ENCODE assay signal across 9 cellular contexts in the genomic region with DNA sequence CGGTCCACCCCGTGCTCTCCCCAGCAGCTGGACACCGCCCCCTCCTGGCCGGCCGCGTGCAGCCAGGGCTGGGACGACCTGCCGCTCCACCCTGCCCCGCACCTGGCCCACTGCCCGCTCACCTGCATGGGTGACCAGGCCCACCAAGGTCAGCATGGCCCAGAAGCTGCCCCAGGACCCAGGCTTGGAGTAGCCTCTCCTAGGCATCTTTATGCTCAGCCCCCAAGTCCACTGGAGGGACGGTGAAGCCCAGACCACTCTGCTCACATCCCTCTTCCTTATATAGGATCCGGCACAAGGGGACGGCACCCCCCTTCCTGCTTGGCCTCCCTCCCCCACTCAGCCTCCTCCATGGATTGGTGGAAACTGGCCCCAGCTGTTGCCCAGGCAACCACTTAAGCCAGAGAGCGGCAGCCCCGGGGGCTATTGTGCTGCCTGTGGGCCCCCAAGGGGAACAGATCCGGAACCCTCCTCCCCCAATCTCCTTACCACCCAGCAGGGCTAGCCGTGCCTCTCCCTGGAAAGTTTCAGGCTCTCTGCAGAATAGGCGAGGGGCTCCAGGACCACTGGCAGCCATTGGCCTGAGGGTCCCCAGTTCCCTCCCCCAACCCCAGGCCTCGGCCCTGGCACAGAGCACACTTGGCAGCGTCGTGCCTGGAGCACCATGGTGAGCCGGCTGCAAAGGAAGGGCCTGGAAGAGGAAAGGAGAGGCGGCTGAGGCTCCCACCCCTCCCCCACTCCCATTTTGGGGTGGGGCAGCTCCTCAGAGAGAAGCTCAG. TPM values are rescaled to one million over a fixed set of nuclear protein-coding genes. Genes with fewer than 3 reads are reported as not detected.
DNase-seq lines count a peak whose midpoint lies in the region; ATAC-seq, FAIRE-seq and TF ChIP-seq lines count a peak whose summit lies in the region.
"Had no signal": no experiment of that assay in that cellular context is flagged by ENCODE, and none has a peak within 500 bp of the region (broad histone marks: within the 10 kb centered on the region; RNA-seq: fewer than 3 reads in every experiment).

A gene with protein sequence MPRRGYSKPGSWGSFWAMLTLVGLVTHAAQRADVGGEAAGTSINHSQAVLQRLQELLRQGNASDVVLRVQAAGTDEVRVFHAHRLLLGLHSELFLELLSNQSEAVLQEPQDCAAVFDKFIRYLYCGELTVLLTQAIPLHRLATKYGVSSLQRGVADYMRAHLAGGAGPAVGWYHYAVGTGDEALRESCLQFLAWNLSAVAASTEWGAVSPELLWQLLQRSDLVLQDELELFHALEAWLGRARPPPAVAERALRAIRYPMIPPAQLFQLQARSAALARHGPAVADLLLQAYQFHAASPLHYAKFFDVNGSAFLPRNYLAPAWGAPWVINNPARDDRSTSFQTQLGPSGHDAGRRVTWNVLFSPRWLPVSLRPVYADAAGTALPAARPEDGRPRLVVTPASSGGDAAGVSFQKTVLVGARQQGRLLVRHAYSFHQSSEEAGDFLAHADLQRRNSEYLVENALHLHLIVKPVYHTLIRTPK (minus strand): TSS at position 256 of the 779 bp plus-strand sequence. CDS start 49 bp downstream, at position 207.

- TF ChIP-seq POLR2A in sigmoid colon (IDR thresholded peaks at IDR 0.05), result no peak
- TF ChIP-seq POLR2A in GM12892 (IDR thresholded peaks at IDR 0.05; ENCODE audit: low read depth, low read length), result no peak

- H3K4me1 ChIP-seq in hepatocyte (ENCODE audit: insufficient read depth), result no peaks in the 10 kb centered on the region
- peaks cover 0 to 17% (median 6%) of the 10 kb centered on the region in 4 donors for H3K4me1 ChIP-seq in sigmoid colon

- no peaks in the 10 kb centered on the region for H3K36me3 ChIP-seq in hepatocyte (replicated peaks; ENCODE audit: insufficient read depth, low read depth)
- no peaks in the 10 kb centered on the region for H3K36me3 ChIP-seq in sigmoid colon

- no peak within 1 kb of the TSS for H2AFZ ChIP-seq in hepatocyte

- no peaks in the 10 kb centered on the region for H3K79me2 ChIP-seq in hepatocyte

- peak; percentile 72 for TF ChIP-seq CTCF in hepatocyte (IDR thresholded peaks at IDR 0.05; ENCODE audit: poor library complexity)
- TF ChIP-seq CTCF in sigmoid colon (IDR thresholded peaks at IDR 0.05), result peak; percentile 20 to 63 (median 46)

- no peak for FAIRE-seq in GM12892 (lab: Jason Lieb, UNC)

- no peak within 1 kb of the TSS for H3K4me3 Mint-ChIP-seq in activated naive CD8-positive, alpha-beta T cell treated with anti-CD3 and anti-CD28 coated beads for 36 hours
- H3K4me3 Mint-ChIP-seq: CD8-positive, alpha-beta T cell had no signal

- no peak for TF ChIP-seq EP300 in sigmoid colon (IDR thresholded peaks at IDR 0.05)

- no peaks in the 10 kb centered on the region for H3K9me3 Mint-ChIP-seq in activated naive CD8-positive, alpha-beta T cell treated with anti-CD3 and anti-CD28 coated beads for 36 hours
- H3K9me3 Mint-ChIP-seq: CD8-positive, alpha-beta T cell had no signal

- DNase-seq in NCI-H146 (lab: John Stamatoyannopoulos, UW) (peak; percentile 33), NCI-H146 treated with DMSO at 0.1 percent for 48 hours (lab: John Stamatoyannopoulos, UW; ENCODE audit: unreplicated experiment) (no peak), NCI-H345 (lab: John Stamatoyannopoulos, UW) (peak; percentile 94), hepatocyte (ENCODE audit: low spot score) (peak; percentile 71), sigmoid colon (no peak), GM12892 (ENCODE audit: insufficient read length) (no peak)
- DNase-seq in activated naive CD8-positive, alpha-beta T cell treated with anti-CD3 and anti-CD28 coated beads for 36 hours, result peak; percentile 50

- intact Hi-C loops in sigmoid colon (cut with DNase I), result loop anchor here (2.0 kb wide), 1 partner anchor 151 kb away; no protein-coding TSS in a partner anchor

- H3K4me1 Mint-ChIP-seq in activated naive CD8-positive, alpha-beta T cell treated with anti-CD3 and anti-CD28 coated beads for 36 hours, result no peaks in the 10 kb centered on the region

- no peak within 1 kb of the TSS for H3K4me3 ChIP-seq in hepatocyte
- no peak within 1 kb of the TSS for H3K4me3 ChIP-seq in sigmoid colon

- no peak within 1 kb of the TSS for H3K27ac Mint-ChIP-seq in activated naive CD8-positive, alpha-beta T cell treated with anti-CD3 and anti-CD28 coated beads for 36 hours
- H3K27ac Mint-ChIP-seq: CD8-positive, alpha-beta T cell had no signal

- no peaks in the 10 kb centered on the region for H3K9me2 ChIP-seq in hepatocyte (replicated peaks; ENCODE audit: insufficient read depth)

- no peak within 1 kb of the TSS for H3K4me2 ChIP-seq in hepatocyte

- peaks cover 30% of the 10 kb centered on the region for H3K27me3 Mint-ChIP-seq in activated naive CD8-positive, alpha-beta T cell treated with anti-CD3 and anti-CD28 coated beads for 36 hours

- H4K20me1 ChIP-seq in hepatocyte (ENCODE audit: insufficient read depth, poor library complexity, severe bottlenecking), result no peaks in the 10 kb centered on the region

- H3K27ac ChIP-seq in hepatocyte (no peak within 1 kb of the TSS), sigmoid colon (no peak within 1 kb of the TSS)

- H3K9me3 ChIP-seq in hepatocyte (ENCODE audit: low read depth) (no peaks in the 10 kb centered on the region), sigmoid colon (no peaks in the 10 kb centered on the region)

- no peak for ATAC-seq in HG02870 (IDR thresholded peaks at IDR 0.05; ENCODE audit: unreplicated experiment)
- ATAC-seq: CD8-positive, alpha-beta T cell had no signal

- 31% methylated on average over 23 of the region's 23 CpGs for WGBS in hepatocyte (ENCODE audit: low lambda C conversion rate, missing lambda C conversion rate)
- 15 to 20% methylated on average over 23 of the region's 23 CpGs for WGBS in sigmoid colon, 2 donors

- H3K36me3 Mint-ChIP-seq in activated naive CD8-positive, alpha-beta T cell treated with anti-CD3 and anti-CD28 coated beads for 36 hours, result no peaks in the 10 kb centered on the region
- H3K36me3 Mint-ChIP-seq: CD8-positive, alpha-beta T cell had no signal

- peaks cover 11% of the 10 kb centered on the region for H3K27me3 ChIP-seq in hepatocyte
- H3K27me3 ChIP-seq in sigmoid colon, result peaks cover 29 to 66% (median 51%) of the 10 kb centered on the region in 3 donors

RNA-seq across cellular contexts. Expression of the gene that starts here (rescaled TPM):
- total RNA-seq in activated naive CD8-positive, alpha-beta T cell treated with anti-CD3 and anti-CD28 coated beads for 36 hours, result not detected
- total RNA-seq in hepatocyte (1.3 TPM in 1 of 2 replicates, not detected in the other), sigmoid colon (not detected)
- polyA plus RNA-seq in hepatocyte (0.39 TPM in 1 of 2 replicates, not detected in the other), sigmoid colon (under 1 TPM in 1 of 3 donors, not detected in 2; 0.03 TPM)
- not detected for polyA plus RNA-seq in GM12892 (2012; ENCODE audit: missing spikeins)
- total RNA-seq: CD8-positive, alpha-beta T cell had no signal

Comparison
In these comparisons a context has a peak if more than half of its experiments do, and no peak if none do; other contexts are left out.
1. DNase-seq: peak in NCI-H146 (single experiment), NCI-H345 (single experiment) and hepatocyte (single experiment); none in NCI-H146 treated with DMSO at 0.1 percent for 48 hours (single experiment), sigmoid colon (single experiment) and GM12892 (single experiment).
2. Peak in DNase-seq in activated naive CD8-positive, alpha-beta T cell treated with anti-CD3 and anti-CD28 coated beads for 36 hours; RNA of the gene not detected or under 1 TPM.